ENCODE assay signal across 1 cellular context in the genomic region with DNA sequence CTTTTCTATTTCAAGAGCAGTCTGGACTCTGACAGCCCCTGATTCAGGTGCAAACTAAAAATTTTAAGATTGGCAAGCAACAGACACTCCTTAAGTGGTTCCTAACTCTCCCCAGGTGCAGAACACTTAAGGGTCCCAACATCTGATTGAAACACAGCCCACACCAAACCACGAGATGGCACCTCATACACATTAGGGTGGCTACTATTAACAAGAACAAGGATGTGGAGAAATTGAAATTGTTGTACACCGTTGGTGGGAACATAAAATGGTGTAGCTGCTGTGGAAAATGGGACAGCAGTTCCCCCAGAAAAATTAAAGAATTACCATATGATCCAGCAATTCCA.
TF ChIP-seq lines count a peak whose summit lies in the region.

No MANE protein-coding gene starts in this region.

TF ChIP-seq in HepG2, 621 proteins besides CTCF, POLR2A, EP300 and RAD21 (continued from another document):
- TF ChIP-seq, protein P1, sequence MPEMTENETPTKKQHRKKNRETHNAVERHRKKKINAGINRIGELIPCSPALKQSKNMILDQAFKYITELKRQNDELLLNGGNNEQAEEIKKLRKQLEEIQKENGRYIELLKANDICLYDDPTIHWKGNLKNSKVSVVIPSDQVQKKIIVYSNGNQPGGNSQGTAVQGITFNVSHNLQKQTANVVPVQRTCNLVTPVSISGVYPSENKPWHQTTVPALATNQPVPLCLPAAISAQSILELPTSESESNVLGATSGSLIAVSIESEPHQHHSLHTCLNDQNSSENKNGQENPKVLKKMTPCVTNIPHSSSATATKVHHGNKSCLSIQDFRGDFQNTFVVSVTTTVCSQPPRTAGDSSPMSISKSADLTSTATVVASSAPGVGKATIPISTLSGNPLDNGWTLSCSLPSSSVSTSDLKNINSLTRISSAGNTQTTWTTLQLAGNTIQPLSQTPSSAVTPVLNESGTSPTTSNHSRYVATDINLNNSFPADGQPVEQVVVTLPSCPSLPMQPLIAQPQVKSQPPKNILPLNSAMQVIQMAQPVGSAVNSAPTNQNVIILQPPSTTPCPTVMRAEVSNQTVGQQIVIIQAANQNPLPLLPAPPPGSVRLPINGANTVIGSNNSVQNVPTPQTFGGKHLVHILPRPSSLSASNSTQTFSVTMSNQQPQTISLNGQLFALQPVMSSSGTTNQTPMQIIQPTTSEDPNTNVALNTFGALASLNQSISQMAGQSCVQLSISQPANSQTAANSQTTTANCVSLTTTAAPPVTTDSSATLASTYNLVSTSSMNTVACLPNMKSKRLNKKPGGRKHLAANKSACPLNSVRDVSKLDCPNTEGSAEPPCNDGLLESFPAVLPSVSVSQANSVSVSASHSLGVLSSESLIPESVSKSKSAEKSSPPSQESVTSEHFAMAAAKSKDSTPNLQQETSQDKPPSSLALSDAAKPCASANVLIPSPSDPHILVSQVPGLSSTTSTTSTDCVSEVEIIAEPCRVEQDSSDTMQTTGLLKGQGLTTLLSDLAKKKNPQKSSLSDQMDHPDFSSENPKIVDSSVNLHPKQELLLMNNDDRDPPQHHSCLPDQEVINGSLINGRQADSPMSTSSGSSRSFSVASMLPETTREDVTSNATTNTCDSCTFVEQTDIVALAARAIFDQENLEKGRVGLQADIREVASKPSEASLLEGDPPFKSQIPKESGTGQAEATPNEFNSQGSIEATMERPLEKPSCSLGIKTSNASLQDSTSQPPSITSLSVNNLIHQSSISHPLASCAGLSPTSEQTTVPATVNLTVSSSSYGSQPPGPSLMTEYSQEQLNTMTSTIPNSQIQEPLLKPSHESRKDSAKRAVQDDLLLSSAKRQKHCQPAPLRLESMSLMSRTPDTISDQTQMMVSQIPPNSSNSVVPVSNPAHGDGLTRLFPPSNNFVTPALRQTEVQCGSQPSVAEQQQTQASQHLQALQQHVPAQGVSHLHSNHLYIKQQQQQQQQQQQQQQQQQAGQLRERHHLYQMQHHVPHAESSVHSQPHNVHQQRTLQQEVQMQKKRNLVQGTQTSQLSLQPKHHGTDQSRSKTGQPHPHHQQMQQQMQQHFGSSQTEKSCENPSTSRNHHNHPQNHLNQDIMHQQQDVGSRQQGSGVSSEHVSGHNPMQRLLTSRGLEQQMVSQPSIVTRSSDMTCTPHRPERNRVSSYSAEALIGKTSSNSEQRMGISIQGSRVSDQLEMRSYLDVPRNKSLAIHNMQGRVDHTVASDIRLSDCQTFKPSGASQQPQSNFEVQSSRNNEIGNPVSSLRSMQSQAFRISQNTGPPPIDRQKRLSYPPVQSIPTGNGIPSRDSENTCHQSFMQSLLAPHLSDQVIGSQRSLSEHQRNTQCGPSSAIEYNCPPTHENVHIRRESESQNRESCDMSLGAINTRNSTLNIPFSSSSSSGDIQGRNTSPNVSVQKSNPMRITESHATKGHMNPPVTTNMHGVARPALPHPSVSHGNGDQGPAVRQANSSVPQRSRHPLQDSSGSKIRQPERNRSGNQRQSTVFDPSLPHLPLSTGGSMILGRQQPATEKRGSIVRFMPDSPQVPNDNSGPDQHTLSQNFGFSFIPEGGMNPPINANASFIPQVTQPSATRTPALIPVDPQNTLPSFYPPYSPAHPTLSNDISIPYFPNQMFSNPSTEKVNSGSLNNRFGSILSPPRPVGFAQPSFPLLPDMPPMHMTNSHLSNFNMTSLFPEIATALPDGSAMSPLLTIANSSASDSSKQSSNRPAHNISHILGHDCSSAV (CRISPR knock-in tag; IDR thresholded peaks at IDR 0.05; ENCODE audit: borderline replicate concordance), result no peak
- TF ChIP-seq PPARG (CRISPR knock-in tag; conservative IDR thresholded peaks at IDR 0.05), result no peak
- TF ChIP-seq, protein P2, sequence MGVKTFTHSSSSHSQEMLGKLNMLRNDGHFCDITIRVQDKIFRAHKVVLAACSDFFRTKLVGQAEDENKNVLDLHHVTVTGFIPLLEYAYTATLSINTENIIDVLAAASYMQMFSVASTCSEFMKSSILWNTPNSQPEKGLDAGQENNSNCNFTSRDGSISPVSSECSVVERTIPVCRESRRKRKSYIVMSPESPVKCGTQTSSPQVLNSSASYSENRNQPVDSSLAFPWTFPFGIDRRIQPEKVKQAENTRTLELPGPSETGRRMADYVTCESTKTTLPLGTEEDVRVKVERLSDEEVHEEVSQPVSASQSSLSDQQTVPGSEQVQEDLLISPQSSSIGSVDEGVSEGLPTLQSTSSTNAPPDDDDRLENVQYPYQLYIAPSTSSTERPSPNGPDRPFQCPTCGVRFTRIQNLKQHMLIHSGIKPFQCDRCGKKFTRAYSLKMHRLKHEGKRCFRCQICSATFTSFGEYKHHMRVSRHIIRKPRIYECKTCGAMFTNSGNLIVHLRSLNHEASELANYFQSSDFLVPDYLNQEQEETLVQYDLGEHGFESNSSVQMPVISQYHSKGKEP (CRISPR knock-in tag; IDR thresholded peaks at IDR 0.05), result no peak
- no peak for TF ChIP-seq ZNF724P (CRISPR knock-in tag; IDR thresholded peaks at IDR 0.05; ENCODE audit: borderline replicate concordance)
- no peak for TF ChIP-seq RFX3 (CRISPR knock-in tag; IDR thresholded peaks at IDR 0.05)
- TF ChIP-seq, protein P3, sequence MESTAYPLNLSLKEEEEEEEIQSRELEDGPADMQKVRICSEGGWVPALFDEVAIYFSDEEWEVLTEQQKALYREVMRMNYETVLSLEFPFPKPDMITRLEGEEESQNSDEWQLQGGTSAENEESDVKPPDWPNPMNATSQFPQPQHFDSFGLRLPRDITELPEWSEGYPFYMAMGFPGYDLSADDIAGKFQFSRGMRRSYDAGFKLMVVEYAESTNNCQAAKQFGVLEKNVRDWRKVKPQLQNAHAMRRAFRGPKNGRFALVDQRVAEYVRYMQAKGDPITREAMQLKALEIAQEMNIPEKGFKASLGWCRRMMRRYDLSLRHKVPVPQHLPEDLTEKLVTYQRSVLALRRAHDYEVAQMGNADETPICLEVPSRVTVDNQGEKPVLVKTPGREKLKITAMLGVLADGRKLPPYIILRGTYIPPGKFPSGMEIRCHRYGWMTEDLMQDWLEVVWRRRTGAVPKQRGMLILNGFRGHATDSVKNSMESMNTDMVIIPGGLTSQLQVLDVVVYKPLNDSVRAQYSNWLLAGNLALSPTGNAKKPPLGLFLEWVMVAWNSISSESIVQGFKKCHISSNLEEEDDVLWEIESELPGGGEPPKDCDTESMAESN (CRISPR knock-in tag; conservative IDR thresholded peaks at IDR 0.05), result no peak
- no peak for TF ChIP-seq TGIF2 (CRISPR knock-in tag; IDR thresholded peaks at IDR 0.05)
- no peak for TF ChIP-seq SRSF4 (IDR thresholded peaks at IDR 0.05; ENCODE audit: low read depth, low read length, poor library complexity, severe bottlenecking)
